In the genomic region with DNA sequence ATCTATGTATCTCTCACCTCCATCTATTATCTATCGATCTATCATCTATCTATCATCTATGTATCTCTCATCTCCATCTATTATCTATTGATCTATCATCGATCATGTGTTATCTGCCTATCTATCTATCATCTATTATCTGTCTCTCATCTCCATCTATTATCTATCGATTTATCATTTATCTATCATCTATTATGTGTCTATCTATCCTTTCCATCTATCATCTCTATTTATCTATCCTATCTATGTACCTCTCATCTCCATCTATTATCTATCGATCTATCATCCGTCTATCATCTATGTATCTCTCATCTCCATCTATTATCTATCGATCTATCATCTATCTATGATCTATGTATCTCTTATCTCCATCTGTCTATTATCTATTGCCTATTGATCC, we compare ENCODE assay signal across 34 cellular contexts.
"Had no signal": no experiment of that assay in that cellular context is flagged by ENCODE, and none has a peak within 500 bp of the region (broad histone marks: within the 10 kb centered on the region; RNA-seq: fewer than 3 reads in every experiment).

No MANE protein-coding gene starts in this region.

- H3K36me3 ChIP-seq: MG63 had no signal

- H3K4me3 ChIP-seq: MG63 had no signal

- DNase-seq: Kasumi-1, MG63, MM.1S, MV-4-11, NCI-H1048, NCI-H1092, NCI-H1092 treated with DMSO at 0.1 percent for 48 hours, NCI-H1105, NCI-H1105 treated with DMSO at 0.1 percent for 48 hours, NCI-H1417, NCI-H1417 treated with DMSO at 0.1 percent for 48 hours, NCI-H1436, NCI-H1436 treated with DMSO at 0.1 percent for 48 hours, NCI-H146, NCI-H1694, NCI-H1694 treated with DMSO at 0.1 percent for 48 hours, NCI-H187, NCI-H187 treated with DMSO at 0.1 percent for 48 hours, NCI-H1930, NCI-H2029, NCI-H2029 treated with DMSO at 0.1 percent for 48 hours, NCI-H2081, NCI-H2081 treated with DMSO at 0.1 percent for 48 hours, NCI-H2107, NCI-H2171, NCI-H2171 treated with DMSO at 0.1 percent for 48 hours, NCI-H2227 treated with DMSO at 0.1 percent for 48 hours, NCI-H226, NCI-H345, NCI-H446, NCI-H446 treated with DMSO at 0.1 percent for 48 hours, NCI-H510A, NCI-H510A treated with DMSO at 0.1 percent for 48 hours, NCI-H524 had no signal
